8 cellular contexts compared by ENCODE assay signal in genomic region chr18:23238152-23238531, GRCh38.
A peak's percentile ranks its signal among the peaks of the same experiment; 100 is the strongest.
DNase-seq lines count a peak whose midpoint lies in the region; ATAC-seq, FAIRE-seq and TF ChIP-seq lines count a peak whose summit lies in the region.

No MANE protein-coding gene starts in this region.

- 21 to 38% (median 28%) methylated on average over 7 of the region's 7 CpGs for WGBS in psoas muscle, 3 donors

- H3K27ac ChIP-seq in psoas muscle: peak overlapping the region; percentile 54

- DNase-seq in COLO829 (ENCODE audit: low spot score) (peak; percentile 16), T-helper 17 cell (no peak), fibroblast of villous mesenchyme (ENCODE audit: low read depth) (peak; percentile 46), psoas muscle (no peak), progenitor cell of endocrine pancreas (ENCODE audit: low spot score, unreplicated experiment) (no peak), cortex of kidney (lab: John Stamatoyannopoulos, UW) (no peak), HTR-8/SVneo (ENCODE audit: insufficient read length, low spot score) (no peak), RCC 7860 (ENCODE audit: low spot score) (no peak)

- H3K4me1 ChIP-seq in psoas muscle: no peaks in the 10 kb centered on the region

- intact Hi-C loops in psoas muscle (cut with DNase I): no loop called here

- H3K27me3 Mint-ChIP-seq in T-helper 17 cell: no peaks in the 10 kb centered on the region
- H3K27me3 Mint-ChIP-seq in progenitor cell of endocrine pancreas: no peaks in the 10 kb centered on the region

- H3K9me3 ChIP-seq in T-helper 17 cell (ENCODE audit: control insufficient read depth, low read length, poor library complexity, severe bottlenecking): no peaks in the 10 kb centered on the region
- H3K9me3 ChIP-seq in psoas muscle: no peaks in the 10 kb centered on the region

- no peaks in the 10 kb centered on the region for H3K27me3 ChIP-seq in psoas muscle (ENCODE audit: insufficient read depth in 3 of 3, low read length in 2 of 3)

- no peak for ATAC-seq in T-helper 17 cell
- ATAC-seq in psoas muscle: peak in 3 of 4 donors; percentile 17 to 64 (median 57)

- H3K4me3 ChIP-seq in fibroblast of villous mesenchyme (ENCODE audit: low read depth, low read length): no peak overlapping the region
- H3K4me3 ChIP-seq in psoas muscle: peak overlapping the region; percentile 53

- H3K27ac Mint-ChIP-seq in T-helper 17 cell: peak overlapping the region; percentile 95
- H3K27ac Mint-ChIP-seq in progenitor cell of endocrine pancreas: no peak overlapping the region

- H3K36me3 Mint-ChIP-seq in T-helper 17 cell (ENCODE audit: low read depth) (no peaks in the 10 kb centered on the region), progenitor cell of endocrine pancreas (ENCODE audit: insufficient read depth) (peaks cover 1% of the 10 kb centered on the region)

- FAIRE-seq in HTR-8/SVneo (lab: Jason Lieb, UNC) (no peak), RCC 7860 (lab: Jason Lieb, UNC) (no peak)

- no peaks in the 10 kb centered on the region for H3K9me3 Mint-ChIP-seq in progenitor cell of endocrine pancreas (ENCODE audit: low read depth)

- H3K4me3 Mint-ChIP-seq in T-helper 17 cell: peak overlapping the region; percentile 86
- H3K4me3 Mint-ChIP-seq in progenitor cell of endocrine pancreas (ENCODE audit: low read depth): no peak overlapping the region

- no peaks in the 10 kb centered on the region for H3K36me3 ChIP-seq in psoas muscle (ENCODE audit: insufficient read depth in 1 of 2, low read depth in 1 of 2)

- peaks cover 8% of the 10 kb centered on the region for H3K4me1 Mint-ChIP-seq in T-helper 17 cell
- H3K4me1 Mint-ChIP-seq in progenitor cell of endocrine pancreas (ENCODE audit: low read depth): no peaks in the 10 kb centered on the region

- no peak for TF ChIP-seq CTCF in fibroblast of villous mesenchyme (IDR thresholded peaks at IDR 0.05; ENCODE audit: insufficient read depth, low read depth, low read length)
- no peak for TF ChIP-seq CTCF in psoas muscle (IDR thresholded peaks at IDR 0.05)
- no peak for TF ChIP-seq CTCF in progenitor cell of endocrine pancreas (IDR thresholded peaks at IDR 0.05; ENCODE audit: unreplicated experiment)

Comparison
In these comparisons a context has a peak if more than half of its experiments do, and no peak if none do; other contexts are left out.
1. DNase-seq: peak in COLO829 (single experiment) and fibroblast of villous mesenchyme (single experiment); none in T-helper 17 cell (0 of 3), psoas muscle (0 of 2), progenitor cell of endocrine pancreas (single experiment), cortex of kidney (single experiment), HTR-8/SVneo (single experiment) and RCC 7860 (single experiment).